8 cellular contexts compared by ENCODE assay signal in the genomic region with DNA sequence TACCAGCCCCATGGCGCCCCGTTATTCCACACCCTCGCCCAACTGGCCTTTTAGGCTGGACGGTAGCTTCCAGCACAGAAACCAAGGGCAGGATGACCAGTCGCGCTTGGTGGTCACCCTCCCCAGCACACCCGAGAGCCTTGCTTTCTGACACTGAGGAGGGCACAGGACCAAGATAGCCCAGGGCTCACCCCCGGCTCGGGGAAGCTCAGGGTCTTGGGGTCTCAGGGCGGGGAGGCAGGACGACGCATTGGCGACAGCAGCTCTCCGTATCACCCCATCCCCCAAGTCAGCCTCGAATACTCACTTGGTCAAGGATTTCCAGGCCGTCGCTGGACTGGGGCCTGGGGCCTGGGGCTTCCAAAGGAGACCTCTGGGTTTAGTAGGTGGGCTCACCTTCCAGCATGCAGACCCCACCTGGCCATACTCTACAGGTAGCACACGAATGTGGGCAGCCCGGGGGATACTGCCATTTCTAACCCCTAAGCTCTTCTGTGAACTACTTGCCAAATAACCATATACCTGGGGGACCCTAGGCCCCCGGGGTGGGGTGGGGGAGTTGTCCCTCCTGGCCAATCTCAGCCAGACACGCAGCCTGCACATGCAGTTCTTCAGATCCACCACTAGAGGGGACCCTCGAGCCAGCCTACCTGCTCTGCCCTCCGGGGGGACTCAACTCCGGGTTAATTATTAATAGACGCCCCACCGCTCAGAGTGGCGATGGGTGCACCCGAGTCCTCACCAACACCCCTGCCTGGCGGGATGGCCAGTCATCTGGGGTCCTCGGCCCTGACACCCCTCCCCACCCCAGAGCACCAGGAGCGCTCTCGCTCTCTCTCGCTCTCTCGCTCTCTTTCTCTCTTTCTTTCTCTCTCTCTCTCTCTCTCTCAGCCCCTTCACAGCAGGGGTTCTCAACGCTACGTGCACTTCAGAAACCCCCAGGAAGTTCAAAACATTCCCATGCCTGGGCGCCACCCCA. TPM values are rescaled to one million over a fixed set of nuclear protein-coding genes. Genes with fewer than 3 reads are reported as not detected.
DNase-seq lines count a peak whose midpoint lies in the region; ATAC-seq and TF ChIP-seq lines count a peak whose summit lies in the region.

No MANE protein-coding gene starts in this region.

- H3K4me3 ChIP-seq in dorsolateral prefrontal cortex (peak overlapping the region in 51 of 59 donors; percentile 2 to 61 (median 39)), lower lobe of right lung (peak overlapping the region; percentile 15)

- H3K27me3 ChIP-seq in dorsolateral prefrontal cortex (no peaks in the 10 kb centered on the region), lower lobe of right lung (ENCODE audit: low read depth) (no peaks in the 10 kb centered on the region)

- intact Hi-C loops in activated CD4-positive, alpha-beta T cell treated with anti-CD3 and anti-CD28 coated beads for 36 hours (cut with DNase I, micrococcal nuclease): loop anchor here in 1 of 2 experiments (5.0 kb wide), 4 partner anchors 77 to 247 kb away; a partner anchor contains a TSS
- intact Hi-C loops in dorsolateral prefrontal cortex (cut with DNase I) (loop anchor here in 1 of 2 donors (10.0 kb wide), 1 partner anchor 79 kb away; no protein-coding TSS in a partner anchor), lower lobe of right lung (cut with DNase I) (no loop called here)

- H3K27ac ChIP-seq in dorsolateral prefrontal cortex (no peak overlapping the region), lower lobe of right lung (no peak overlapping the region)

- H3K4me3 Mint-ChIP-seq in activated CD4-positive, alpha-beta T cell treated with anti-CD3 and anti-CD28 coated beads for 36 hours: no peak overlapping the region

- H3K9me3 Mint-ChIP-seq in activated CD4-positive, alpha-beta T cell treated with anti-CD3 and anti-CD28 coated beads for 36 hours (ENCODE audit: low read depth): no peaks in the 10 kb centered on the region

- peaks cover 9% of the 10 kb centered on the region for H3K4me1 Mint-ChIP-seq in activated CD4-positive, alpha-beta T cell treated with anti-CD3 and anti-CD28 coated beads for 36 hours

- peaks cover 12% of the 10 kb centered on the region for H3K36me3 ChIP-seq in lower lobe of right lung

- peak; percentile 60 for ATAC-seq in activated CD4-positive, alpha-beta T cell treated with anti-CD3 and anti-CD28 coated beads for 36 hours
- peak; percentile 54 to 60 for ATAC-seq in lower lobe of right lung
- ATAC-seq in HG03025 (IDR thresholded peaks at IDR 0.05; ENCODE audit: low FRiP score, unreplicated experiment): no peak

- peak; percentile 73 to 100 (median 98) for TF ChIP-seq CTCF in dorsolateral prefrontal cortex (IDR thresholded peaks at IDR 0.05 in 54 of 56, conservative IDR thresholded peaks at IDR 0.05 in 2 of 56; ENCODE audit: low read depth in 1 of 56, partially characterized antibody in 56 of 56)
- TF ChIP-seq CTCF in lower lobe of right lung (IDR thresholded peaks at IDR 0.05): peak; percentile 98

- DNase-seq in NCI-H2171 treated with DMSO at 0.1 percent for 48 hours (lab: John Stamatoyannopoulos, UW) (peak; percentile 58), NCI-H2171 (lab: John Stamatoyannopoulos, UW) (no peak), MV-4-11 (lab: John Stamatoyannopoulos, UW) (peak; percentile 29), dorsolateral prefrontal cortex (peak in 2 of 10 donors; percentile 68 to 69), lower lobe of right lung (no peak)
- DNase-seq in activated CD4-positive, alpha-beta T cell treated with anti-CD3 and anti-CD28 coated beads for 36 hours: peak; percentile 77
- DNase-seq in stimulated activated naive CD4-positive, alpha-beta T cell treated with Interleukin-2 at 50 U/mL for 16 hours (lab: John Stamatoyannopoulos, UW): peak; percentile 21

- no peaks in the 10 kb centered on the region for H3K27me3 Mint-ChIP-seq in activated CD4-positive, alpha-beta T cell treated with anti-CD3 and anti-CD28 coated beads for 36 hours

- no peak overlapping the region for H3K27ac Mint-ChIP-seq in activated CD4-positive, alpha-beta T cell treated with anti-CD3 and anti-CD28 coated beads for 36 hours

- H3K36me3 Mint-ChIP-seq in activated CD4-positive, alpha-beta T cell treated with anti-CD3 and anti-CD28 coated beads for 36 hours (ENCODE audit: low read depth): no peaks in the 10 kb centered on the region

- no peaks in the 10 kb centered on the region for H3K9me3 ChIP-seq in lower lobe of right lung

- CTCF ChIA-PET in activated CD4-positive, alpha-beta T cell treated with anti-CD3 and anti-CD28 coated beads for 36 hours (lab: Charles Lee): interaction anchor here (0.5 to 4.9 kb wide), 12 partner anchors 9 to 277 kb away, joined by 3 to 35 read pairs (median 4); a partner anchor contains a TSS

- POLR2A ChIA-PET in activated CD4-positive, alpha-beta T cell treated with anti-CD3 and anti-CD28 coated beads for 36 hours (lab: Charles Lee): interaction anchor here (0.6 kb wide), 1 partner anchor 259 kb away, joined by 3 read pairs; no protein-coding TSS in a partner anchor

- peaks cover 18% of the 10 kb centered on the region for H3K4me1 ChIP-seq in lower lobe of right lung

RNA-seq across cellular contexts. Expression of a gene that starts 30.0 kb away (rescaled TPM):
- 10 to 100 TPM in 1 of 2 experiments, 1 to 10 TPM in 1; 8.3 to 10.4 TPM for total RNA-seq in activated CD4-positive, alpha-beta T cell treated with anti-CD3 and anti-CD28 coated beads for 36 hours
- 10 to 100 TPM; 15.4 to 54.1 (median 29.0) TPM for total RNA-seq in dorsolateral prefrontal cortex
- 24.7 TPM for total RNA-seq in lower lobe of right lung

RNA-seq across cellular contexts. Expression of a gene that starts 30.8 kb away (rescaled TPM):
- total RNA-seq in activated CD4-positive, alpha-beta T cell treated with anti-CD3 and anti-CD28 coated beads for 36 hours: under 1 TPM; 0.56 to 0.57 TPM
- total RNA-seq in dorsolateral prefrontal cortex: 10 to 100 TPM in 106 of 120 experiments, 1 to 10 TPM in 14; 6.5 to 39.9 (median 15.8) TPM
- 14.1 TPM for total RNA-seq in lower lobe of right lung

Comparison
In these comparisons a context has a peak if more than half of its experiments do, and no peak if none do; other contexts are left out.
1. DNase-seq: peak in NCI-H2171 treated with DMSO at 0.1 percent for 48 hours (single experiment), MV-4-11 (single experiment), activated CD4-positive, alpha-beta T cell treated with anti-CD3 and anti-CD28 coated beads for 36 hours (single experiment) and stimulated activated naive CD4-positive, alpha-beta T cell treated with Interleukin-2 at 50 U/mL for 16 hours (single experiment); none in NCI-H2171 (single experiment) and lower lobe of right lung (single experiment).